In genomic region chr2:165203689-165204559, GRCh38 we compare ENCODE assay signal across 8 cellular contexts. TPM values are rescaled to one million over a fixed set of nuclear protein-coding genes. Genes with fewer than 3 reads are reported as not detected.
DNase-seq lines count a peak whose midpoint lies in the region; ATAC-seq, FAIRE-seq and TF ChIP-seq lines count a peak whose summit lies in the region.

TSS of gene SCN3A (minus strand) at chr2:165204050. CDS start at chr2:165176394, 27,656 bp downstream.

- POLR2A ChIA-PET in Panc1 (lab: Charles Lee) = no interaction called here
- POLR2A ChIA-PET in endothelial cell of umbilical vein (lab: Charles Lee) = interaction anchor here (0.6 to 1.0 kb wide), 2 partner anchors 189 to 1451 kb away, joined by 3 read pairs; no protein-coding TSS in a partner anchor
- POLR2A ChIA-PET in naive thymus-derived CD8-positive, alpha-beta T cell (lab: Charles Lee) = interaction anchor here (0.6 kb wide), 1 partner anchor 13 kb away, joined by 6 read pairs; no protein-coding TSS in a partner anchor

- H3K36me3 Mint-ChIP-seq in activated T-cell treated with anti-CD3 and anti-CD28 coated beads, Interleukin-2, amount 50 U/mL, for 24 hours (ENCODE audit: low read depth) = no peaks in the 10 kb centered on the region
- no peaks in the 10 kb centered on the region for H3K36me3 Mint-ChIP-seq in naive thymus-derived CD8-positive, alpha-beta T cell

- no peak for FAIRE-seq in endothelial cell of umbilical vein (lab: Jason Lieb, UNC)

- TF ChIP-seq POLR2A in endothelial cell of umbilical vein (IDR thresholded peaks at IDR 0.05; ENCODE audit: low read depth, low read length) = no peak

- CTCF ChIA-PET in Panc1 (lab: Charles Lee) (interaction anchor here (0.5 to 0.9 kb wide), 14 partner anchors 13 to 1320 kb away, joined by 3 to 11 read pairs (median 4); no protein-coding TSS in a partner anchor), endothelial cell of umbilical vein (lab: Charles Lee) (interaction anchor here (0.6 to 7.3 kb wide), 66 partner anchors 8 to 1103 kb away, joined by 3 to 186 read pairs (median 3); partner anchors contain the start of genes COBLL1 and SCN2A)

- dilution Hi-C loops in endothelial cell of umbilical vein (cut with MboI; ENCODE audit: extremely low pct_ligation_motif_present, low sequenced_read_pairs) = no loop called here

- H3K36me3 ChIP-seq in Panc1 (ENCODE audit: control insufficient read depth, insufficient read depth, low read length) = no peaks in the 10 kb centered on the region
- H3K36me3 ChIP-seq in endothelial cell of umbilical vein (ENCODE audit: control insufficient read depth in 2 of 2, extremely low read depth in 1 of 2, insufficient read depth in 2 of 2, low read length in 2 of 2) = no peaks in the 10 kb centered on the region

- ATAC-seq in GM21737 (IDR thresholded peaks at IDR 0.05; ENCODE audit: unreplicated experiment) = peak; percentile 59
- no peak for ATAC-seq in Panc1
- no peak for ATAC-seq in naive thymus-derived CD8-positive, alpha-beta T cell

- peak; percentile 80 for TF ChIP-seq CTCF in Panc1 (IDR thresholded peaks at IDR 0.05)
- peak; percentile 65 to 69 for TF ChIP-seq CTCF in endothelial cell of umbilical vein (IDR thresholded peaks at IDR 0.05; ENCODE audit: extremely low read depth in 1 of 2, insufficient read depth in 1 of 2, low read depth in 1 of 2, low read length in 2 of 2)

- no peak within 1 kb of the TSS for H3K4me3 ChIP-seq in Panc1 (ENCODE audit: low read depth in 2 of 2, low read length in 2 of 2)
- no peak within 1 kb of the TSS for H3K4me3 ChIP-seq in endothelial cell of umbilical vein (replicated peaks in 1 of 3; ENCODE audit: insufficient read depth in 1 of 3, low read depth in 1 of 3, low read length in 3 of 3)

- no peak within 1 kb of the TSS for H2AFZ ChIP-seq in endothelial cell of umbilical vein (ENCODE audit: low read depth, low read length)

- H3K9me3 Mint-ChIP-seq in activated T-cell treated with anti-CD3 and anti-CD28 coated beads, Interleukin-2, amount 50 U/mL, for 24 hours = no peaks in the 10 kb centered on the region
- H3K9me3 Mint-ChIP-seq in naive thymus-derived CD8-positive, alpha-beta T cell = peaks cover 0 to 2% (median 0%) of the 10 kb centered on the region in 9 donors

- H3K27me3 ChIP-seq in Panc1 (ENCODE audit: control insufficient read depth, insufficient read depth, low read length) (no peaks in the 10 kb centered on the region), endothelial cell of umbilical vein (ENCODE audit: control insufficient read depth in 2 of 2, insufficient read depth in 2 of 2, low read length in 2 of 2) (peaks cover 0 to 1% of the 10 kb centered on the region in 2 experiments)

- peaks cover 3% of the 10 kb centered on the region for H3K4me1 Mint-ChIP-seq in activated T-cell treated with anti-CD3 and anti-CD28 coated beads, Interleukin-2, amount 50 U/mL, for 24 hours (ENCODE audit: low read depth)
- peaks cover 0 to 9% (median 2%) of the 10 kb centered on the region in 4 donors for H3K4me1 Mint-ChIP-seq in naive thymus-derived CD8-positive, alpha-beta T cell

- no peak for DNase-seq in activated T-cell treated with anti-CD3 and anti-CD28 coated beads, Interleukin-2, amount 50 U/mL, for 24 hours
- DNase-seq in activated T-cell treated with anti-CD3 and anti-CD28 coated beads for 4 hours (no peak), LHCN-M2 (ENCODE audit: low read depth) (peak; percentile 49), Panc1 (ENCODE audit: low read depth, low spot score) (peak; percentile 22), endothelial cell of umbilical vein (ENCODE audit: low read depth, low spot score) (peak; percentile 55), activated gamma-delta T cell (lab: John Stamatoyannopoulos, UW) (no peak)
- DNase-seq in naive thymus-derived CD8-positive, alpha-beta T cell = peak in 1 of 10 donors; percentile 4

- no peak within 1 kb of the TSS for H3K4me2 ChIP-seq in endothelial cell of umbilical vein (ENCODE audit: insufficient read depth, low read length)

- peaks cover 6% of the 10 kb centered on the region for H3K27me3 Mint-ChIP-seq in activated T-cell treated with anti-CD3 and anti-CD28 coated beads, Interleukin-2, amount 50 U/mL, for 24 hours
- H3K27me3 Mint-ChIP-seq in naive thymus-derived CD8-positive, alpha-beta T cell = peaks cover 0 to 8% (median 0%) of the 10 kb centered on the region in 5 donors

- peak within 1 kb of the TSS; percentile 29 for H3K4me3 Mint-ChIP-seq in activated T-cell treated with anti-CD3 and anti-CD28 coated beads, Interleukin-2, amount 50 U/mL, for 24 hours
- H3K4me3 Mint-ChIP-seq in naive thymus-derived CD8-positive, alpha-beta T cell = peak within 1 kb of the TSS in 7 of 10 donors; percentile 19 to 63 (median 44)

- H3K9ac ChIP-seq in endothelial cell of umbilical vein (replicated peaks; ENCODE audit: extremely low read depth, insufficient read depth, low read length) = no peak within 1 kb of the TSS

- in situ Hi-C loops in Panc1 (cut with HindIII; ENCODE audit: low pct_unique_long_range_greater_than_20kb, low sequenced_read_pairs) = no loop called here

- BruUV-seq in Panc1 (replicated peaks; lab: Mats Ljungman, UMichigan) (no TSS peak), endothelial cell of umbilical vein (replicated peaks; lab: Mats Ljungman, UMichigan) (no TSS peak)

- H3K4me1 ChIP-seq in Panc1 (ENCODE audit: control insufficient read depth, insufficient read depth, low read length) = no peaks in the 10 kb centered on the region
- no peaks in the 10 kb centered on the region for H3K4me1 ChIP-seq in endothelial cell of umbilical vein (ENCODE audit: control insufficient read depth, extremely low read depth, insufficient read depth, low read length)

- H3K79me2 ChIP-seq in endothelial cell of umbilical vein (ENCODE audit: control insufficient read depth, insufficient read depth, low read length) = no peaks in the 10 kb centered on the region

- H3K27ac ChIP-seq in Panc1 (ENCODE audit: low read length) (no peak within 1 kb of the TSS), endothelial cell of umbilical vein (ENCODE audit: insufficient read depth, low read depth, low read length) (no peak within 1 kb of the TSS)

- intact Hi-C loops in Panc1 (cut with micrococcal nuclease; ENCODE audit: unreplicated experiment) (loop anchor here (1.0 to 5.0 kb wide), 2 partner anchors 189 to 212 kb away; no protein-coding TSS in a partner anchor), endothelial cell of umbilical vein (cut with micrococcal nuclease) (loop anchor here (1.0 to 5.0 kb wide), 3 partner anchors 188 to 467 kb away; no protein-coding TSS in a partner anchor)

- H3K9me1 ChIP-seq in endothelial cell of umbilical vein (replicated peaks; ENCODE audit: control insufficient read depth, extremely low read depth, insufficient read depth, low read length) = no peaks in the 10 kb centered on the region

- H4K20me1 ChIP-seq in endothelial cell of umbilical vein (replicated peaks; ENCODE audit: control insufficient read depth, extremely low read depth, insufficient read depth, low read length) = no peaks in the 10 kb centered on the region

- no peak within 1 kb of the TSS for H3K27ac Mint-ChIP-seq in activated T-cell treated with anti-CD3 and anti-CD28 coated beads, Interleukin-2, amount 50 U/mL, for 24 hours
- H3K27ac Mint-ChIP-seq in naive thymus-derived CD8-positive, alpha-beta T cell = peak within 1 kb of the TSS in 2 of 10 donors; percentile 2 to 69

- H3K9me3 ChIP-seq in Panc1 (ENCODE audit: control insufficient read depth, insufficient read depth, low read depth, low read length) (no peaks in the 10 kb centered on the region), endothelial cell of umbilical vein (replicated peaks; ENCODE audit: control insufficient read depth, insufficient read depth, low read length) (no peaks in the 10 kb centered on the region)

TF ChIP-seq in endothelial cell of umbilical vein, 7 proteins besides CTCF, POLR2A, EP300 and RAD21:
- TF ChIP-seq POLR2AphosphoS5 (IDR thresholded peaks at IDR 0.05; ENCODE audit: insufficient read depth, low read depth, low read length) (no peak), JUN (IDR thresholded peaks at IDR 0.05; ENCODE audit: borderline replicate concordance, insufficient read depth, insufficient read length, low read depth) (no peak), GATA2 (IDR thresholded peaks at IDR 0.05; ENCODE audit: insufficient read depth, insufficient read length, low read depth, low read length) (no peak), EZH2 (IDR thresholded peaks at IDR 0.05; ENCODE audit: borderline replicate concordance, low read depth, low read length, severe bottlenecking) (no peak), MAX (IDR thresholded peaks at IDR 0.05; ENCODE audit: insufficient read depth, insufficient read length) (no peak), MYC (IDR thresholded peaks at IDR 0.05; ENCODE audit: low read depth, low read length) (no peak), FOS (IDR thresholded peaks at IDR 0.05; ENCODE audit: borderline replicate concordance, insufficient read depth, low read length) (no peak)

RNA-seq across cellular contexts. Expression of gene SCN3A, which starts in this region (rescaled TPM):
- 0.06 TPM in 1 of 2 replicates, not detected in the other for total RNA-seq in LHCN-M2 (2014; rRNA removed)
- polyA plus RNA-seq in LHCN-M2 (2012) = 0.01 TPM
- total RNA-seq in Panc1 (2021; ENCODE audit: unreplicated experiment) = not detected
- polyA plus RNA-seq in Panc1 (2012; ENCODE audit: insufficient read length) = not detected
- not detected in 2 replicates for total RNA-seq in endothelial cell of umbilical vein
- polyA plus RNA-seq in endothelial cell of umbilical vein = not detected in 2 replicates
- polyA plus RNA-seq in endothelial cell of umbilical vein (2011; cell fraction: cytosol; rRNA removed) = not detected in 2 replicates
- not detected in 2 replicates for polyA plus RNA-seq in endothelial cell of umbilical vein (2011; cell fraction: nucleus; rRNA removed)
- not detected in 2 replicates for polyA plus RNA-seq in endothelial cell of umbilical vein (2012)
- polyA minus RNA-seq in endothelial cell of umbilical vein = not detected in 2 replicates
- polyA minus RNA-seq in endothelial cell of umbilical vein (2011; cell fraction: cytosol; rRNA and poly(A)+ RNA removed) = not detected
- not detected in 2 replicates for polyA minus RNA-seq in endothelial cell of umbilical vein (2011; cell fraction: nucleus; rRNA and poly(A)+ RNA removed)
- under 1 TPM; 0.26 to 0.27 TPM for total RNA-seq in naive thymus-derived CD8-positive, alpha-beta T cell
- polyA plus RNA-seq in naive thymus-derived CD8-positive, alpha-beta T cell = not detected

Comparison
In these comparisons a context has a peak if more than half of its experiments do, and no peak if none do; other contexts are left out.
1. Peak in DNase-seq in LHCN-M2; RNA of the gene not detected or under 1 TPM.
2. Peak in DNase-seq in Panc1; RNA of the gene not detected or under 1 TPM.
3. Peak in DNase-seq in endothelial cell of umbilical vein; RNA of the gene not detected or under 1 TPM.